10 cellular contexts compared by ENCODE assay signal in genomic region chr7:77940647-77941046, GRCh38.
DNase-seq lines count a peak whose midpoint lies in the region; ATAC-seq and TF ChIP-seq lines count a peak whose summit lies in the region.
"Had no signal": no experiment of that assay in that cellular context is flagged by ENCODE, and none has a peak within 500 bp of the region (broad histone marks: within the 10 kb centered on the region; RNA-seq: fewer than 3 reads in every experiment).

No MANE protein-coding gene starts in this region.

- H3K9me3 Mint-ChIP-seq in CD14-positive monocyte (no peaks in the 10 kb centered on the region), MCF 10A (ENCODE audit: unreplicated experiment) (no peaks in the 10 kb centered on the region)
- no peaks in the 10 kb centered on the region for H3K9me3 Mint-ChIP-seq in naive thymus-derived CD4-positive, alpha-beta T cell

- H3K27ac ChIP-seq in right lobe of liver = no peak overlapping the region
- no peak overlapping the region for H3K27ac ChIP-seq in naive thymus-derived CD4-positive, alpha-beta T cell (ENCODE audit: low read depth, low read length)
- H3K27ac ChIP-seq: neutrophil, SK-N-MC had no signal

- intact Hi-C loops in CD14-positive monocyte (cut with micrococcal nuclease) = no loop called here
- intact Hi-C loops in MCF 10A (cut with micrococcal nuclease) = loop anchor here (1.0 to 10.0 kb wide), 5 partner anchors 77 to 1237 kb away; no protein-coding TSS in a partner anchor
- intact Hi-C loops in right lobe of liver (cut with DNase I) = no loop called here
- intact Hi-C loops in naive thymus-derived CD4-positive, alpha-beta T cell (cut with micrococcal nuclease) = loop anchor here (1.0 to 5.0 kb wide), 3 partner anchors 100 to 1237 kb away; no protein-coding TSS in a partner anchor

- BruUV-seq in MCF 10A (replicated peaks; lab: Mats Ljungman, UMichigan) = no TSS peak

- H3K4me1 Mint-ChIP-seq in CD14-positive monocyte (peaks cover 4% of the 10 kb centered on the region), MCF 10A (ENCODE audit: insufficient read depth, unreplicated experiment) (no peaks in the 10 kb centered on the region)
- H3K4me1 Mint-ChIP-seq in naive thymus-derived CD4-positive, alpha-beta T cell = peaks cover 8 to 14% (median 9%) of the 10 kb centered on the region in 7 donors

- no peak for TF ChIP-seq POLR2A in right lobe of liver (IDR thresholded peaks at IDR 0.05)

- no peaks in the 10 kb centered on the region for H3K9me3 ChIP-seq in right lobe of liver
- H3K9me3 ChIP-seq in naive thymus-derived CD4-positive, alpha-beta T cell (ENCODE audit: control insufficient read depth in 2 of 3, low read length in 3 of 3) = no peaks in the 10 kb centered on the region
- H3K9me3 ChIP-seq: neutrophil had no signal

- DNase-seq in CD14-positive monocyte (ENCODE audit: low spot score) = no peak
- peak; percentile 4 for DNase-seq in NCI-H446 treated with DMSO at 0.1 percent for 48 hours (lab: John Stamatoyannopoulos, UW)
- DNase-seq in MCF 10A (ENCODE audit: unreplicated experiment) = peak; percentile 44
- no peak for DNase-seq in right lobe of liver
- DNase-seq in GDM1 (lab: John Stamatoyannopoulos, UW) = no peak
- DNase-seq in naive thymus-derived CD4-positive, alpha-beta T cell = no peak

- no peaks in the 10 kb centered on the region for H3K36me3 ChIP-seq in right lobe of liver
- H3K36me3 ChIP-seq in naive thymus-derived CD4-positive, alpha-beta T cell (ENCODE audit: control insufficient read depth in 2 of 3, insufficient read depth in 3 of 3, low read length in 3 of 3) = no peaks in the 10 kb centered on the region

- no peaks in the 10 kb centered on the region for H3K4me1 ChIP-seq in right lobe of liver
- H3K4me1 ChIP-seq in naive thymus-derived CD4-positive, alpha-beta T cell (ENCODE audit: control insufficient read depth in 2 of 2, insufficient read depth in 2 of 2, low read length in 2 of 2) = no peaks in the 10 kb centered on the region

- ATAC-seq in GM18508 (IDR thresholded peaks at IDR 0.05; ENCODE audit: insufficient read depth, unreplicated experiment) (peak; percentile 46), right lobe of liver (peak in 2 of 4 donors; percentile 36 to 67), GM21737 (IDR thresholded peaks at IDR 0.05; ENCODE audit: unreplicated experiment) (no peak)
- ATAC-seq in naive thymus-derived CD4-positive, alpha-beta T cell = no peak

- H3K27me3 Mint-ChIP-seq in CD14-positive monocyte (ENCODE audit: low read depth in 3 of 3) (no peaks in the 10 kb centered on the region), MCF 10A (ENCODE audit: insufficient read depth, unreplicated experiment) (no peaks in the 10 kb centered on the region)
- no peaks in the 10 kb centered on the region for H3K27me3 Mint-ChIP-seq in naive thymus-derived CD4-positive, alpha-beta T cell

- no peak overlapping the region for H3K27ac Mint-ChIP-seq in CD14-positive monocyte
- no peak overlapping the region for H3K27ac Mint-ChIP-seq in MCF 10A (ENCODE audit: low read depth, unreplicated experiment)
- no peak overlapping the region for H3K27ac Mint-ChIP-seq in naive thymus-derived CD4-positive, alpha-beta T cell

- CTCF ChIA-PET in MCF 10A (lab: Yijun Ruan, JAX) = interaction anchor here (0.5 to 1.5 kb wide), 7 partner anchors 22 to 1340 kb away, joined by 3 to 4 read pairs (median 3); no protein-coding TSS in a partner anchor
- CTCF ChIA-PET in naive thymus-derived CD4-positive, alpha-beta T cell (lab: Charles Lee) = no interaction called here

- H3K4me3 ChIP-seq in right lobe of liver = no peak overlapping the region
- no peak overlapping the region for H3K4me3 ChIP-seq in naive thymus-derived CD4-positive, alpha-beta T cell (ENCODE audit: low read length)
- H3K4me3 ChIP-seq: SK-N-MC had no signal

- H3K27me3 ChIP-seq in right lobe of liver = no peaks in the 10 kb centered on the region
- no peaks in the 10 kb centered on the region for H3K27me3 ChIP-seq in naive thymus-derived CD4-positive, alpha-beta T cell (ENCODE audit: control insufficient read depth in 2 of 2, insufficient read depth in 2 of 2, low read length in 2 of 2)
- H3K27me3 ChIP-seq: neutrophil had no signal

- H3K36me3 Mint-ChIP-seq in CD14-positive monocyte (peaks cover 28 to 38% of the 10 kb centered on the region in 2 donors), MCF 10A (ENCODE audit: insufficient read depth, unreplicated experiment) (peaks cover 7% of the 10 kb centered on the region)
- peaks cover 8 to 22% (median 12%) of the 10 kb centered on the region in 5 donors for H3K36me3 Mint-ChIP-seq in naive thymus-derived CD4-positive, alpha-beta T cell

- TF ChIP-seq CTCF in CD14-positive monocyte (IDR thresholded peaks at IDR 0.05) (peak; percentile 52), MCF 10A (IDR thresholded peaks at IDR 0.05; ENCODE audit: unreplicated experiment) (peak; percentile 66), right lobe of liver (IDR thresholded peaks at IDR 0.05) (peak; percentile 51 to 72 (median 71))

- H3K4me3 Mint-ChIP-seq in CD14-positive monocyte = no peak overlapping the region
- H3K4me3 Mint-ChIP-seq in MCF 10A (ENCODE audit: unreplicated experiment) = no peak overlapping the region
- no peak overlapping the region for H3K4me3 Mint-ChIP-seq in naive thymus-derived CD4-positive, alpha-beta T cell

- POLR2A ChIA-PET in MCF 10A (lab: Yijun Ruan, JAX) = interaction anchor here (0.6 kb wide), 1 partner anchor 289 kb away, joined by 3 read pairs; no protein-coding TSS in a partner anchor
- POLR2A ChIA-PET in naive thymus-derived CD4-positive, alpha-beta T cell (lab: Charles Lee) = no interaction called here

Comparison
In these comparisons a context has a peak if more than half of its experiments do, and no peak if none do; other contexts are left out.
1. DNase-seq: peak in NCI-H446 treated with DMSO at 0.1 percent for 48 hours (single experiment) and MCF 10A (single experiment); none in CD14-positive monocyte (single experiment), right lobe of liver (0 of 3), GDM1 (single experiment) and naive thymus-derived CD4-positive, alpha-beta T cell (0 of 9).
2. intact Hi-C loops: an anchor here in MCF 10A (1.0 to 10.0 kb wide) and naive thymus-derived CD4-positive, alpha-beta T cell (1.0 to 5.0 kb wide); none called in CD14-positive monocyte and right lobe of liver.
3. Peak in every context shown above with its lines, with median percentiles within 50 percentile points of each other: CTCF ChIP-seq.